Comparison of ENCODE assay signal across 8 cellular contexts in the genomic region with DNA sequence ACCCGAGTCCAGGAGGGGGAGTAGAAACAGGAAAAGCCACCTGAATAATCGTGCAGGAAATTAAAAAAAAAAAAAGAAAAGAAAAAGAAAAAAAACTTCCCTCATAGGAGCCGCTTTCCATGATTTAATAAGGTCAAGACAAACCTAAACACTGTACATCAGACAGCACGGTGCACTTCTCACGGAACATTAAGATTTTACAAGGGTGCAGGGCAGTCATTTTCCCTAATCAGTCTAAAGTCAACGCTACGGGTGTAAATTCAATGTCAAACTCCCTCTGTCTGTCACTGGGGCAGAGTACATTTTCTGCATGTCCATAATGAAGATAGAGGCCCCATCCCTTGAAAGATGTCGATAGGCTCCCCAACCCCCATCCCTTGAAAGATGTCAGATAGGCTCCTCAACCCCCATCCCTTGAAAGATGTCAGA.
DNase-seq lines count a peak whose midpoint lies in the region; ATAC-seq lines count a peak whose summit lies in the region.

No MANE protein-coding gene starts in this region.

- peaks cover 21% of the 10 kb centered on the region for H3K4me1 ChIP-seq in adipocyte (ENCODE audit: control insufficient read depth, insufficient read depth, low read length)
- peaks cover 29% of the 10 kb centered on the region; the same call in 1 of the 2 replicates for H3K4me1 ChIP-seq in iPS-20b (ENCODE audit: insufficient read depth, low read length)
- peaks cover 15% of the 10 kb centered on the region for H3K4me1 ChIP-seq in stomach smooth muscle (ENCODE audit: control insufficient read depth, insufficient read depth, low read length)

- no peak for ATAC-seq in HG03469 (IDR thresholded peaks at IDR 0.05; ENCODE audit: unreplicated experiment)

- no peaks in the 10 kb centered on the region for H3K27me3 ChIP-seq in adipocyte (replicated peaks; ENCODE audit: control insufficient read depth, insufficient read depth, low read length)
- peaks cover 24% of the 10 kb centered on the region; the same call in 1 of the 2 replicates for H3K27me3 ChIP-seq in iPS-20b (ENCODE audit: insufficient read depth, low read length)
- no peaks in the 10 kb centered on the region for H3K27me3 ChIP-seq in stomach smooth muscle (ENCODE audit: control insufficient read depth in 1 of 2, insufficient read depth in 2 of 2, low read length in 2 of 2)

- H3K36me3 ChIP-seq in adipocyte (ENCODE audit: control insufficient read depth, insufficient read depth, low read length, severe bottlenecking) (no peaks in the 10 kb centered on the region), iPS-20b (ENCODE audit: insufficient read depth, low read depth, low read length) (no peaks in the 10 kb centered on the region), stomach smooth muscle (ENCODE audit: control insufficient read depth in 2 of 2, insufficient read depth in 2 of 2, low read length in 2 of 2) (no peaks in the 10 kb centered on the region)

- H3K9me3 ChIP-seq in adipocyte (ENCODE audit: control insufficient read depth, low read length) = no peaks in the 10 kb centered on the region
- H3K9me3 ChIP-seq in iPS-20b (ENCODE audit: insufficient read depth, low read depth, low read length) = no peaks in the 10 kb centered on the region
- no peaks in the 10 kb centered on the region for H3K9me3 ChIP-seq in stomach smooth muscle (ENCODE audit: control insufficient read depth in 2 of 2, low read length in 2 of 2)

- H3K27ac ChIP-seq in iPS-20b (ENCODE audit: low read length) (no peak overlapping the region), stomach smooth muscle (ENCODE audit: low read length) (peak overlapping the region; percentile 81)

- H3K9ac ChIP-seq in adipocyte (ENCODE audit: low read length) (peak overlapping the region; percentile 86), iPS-20b (ENCODE audit: low read depth, low read length) (peak overlapping the region; percentile 82; the same call in 1 of the 2 replicates), stomach smooth muscle (ENCODE audit: low read length in 2 of 2) (peak overlapping the region; percentile 73 to 84)

- DNase-seq in NCI-H1092 treated with DMSO at 0.1 percent for 48 hours (lab: John Stamatoyannopoulos, UW) (peak; percentile 30), NCI-H1092 (lab: John Stamatoyannopoulos, UW) (no peak), adipocyte (ENCODE audit: low read depth) (no peak), NCI-H2196 treated with DMSO at 0.1 percent for 48 hours (lab: John Stamatoyannopoulos, UW; ENCODE audit: unreplicated experiment) (no peak), occipital lobe (lab: John Stamatoyannopoulos, UW) (no peak)

- H3K4me3 ChIP-seq in adipocyte (ENCODE audit: low read length) (peak overlapping the region; percentile 98), iPS-20b (ENCODE audit: low read length) (peak overlapping the region; percentile 82), stomach smooth muscle (ENCODE audit: low read length in 2 of 2) (peak overlapping the region; percentile 92 to 93)
